Comparison of ENCODE assay signal across 31 cellular contexts in the genomic region with DNA sequence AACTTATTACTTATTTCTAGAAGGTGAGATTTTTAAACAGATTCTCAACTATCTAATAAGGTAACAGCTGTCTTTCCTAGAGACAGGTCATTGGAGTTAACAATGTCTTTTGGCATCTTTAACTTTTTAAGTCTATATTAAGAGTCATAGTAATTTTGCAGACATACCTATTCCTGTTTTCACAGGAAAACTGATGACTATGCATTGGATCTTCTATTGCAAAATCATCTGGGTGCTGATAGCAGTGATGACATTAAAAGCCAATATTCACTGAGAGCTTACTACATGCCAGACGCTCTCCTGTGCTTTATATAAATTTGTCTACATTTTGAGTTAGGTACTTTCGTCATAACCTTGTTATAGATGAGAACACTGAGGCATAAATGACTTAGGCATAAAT.
"Had no signal": no experiment of that assay in that cellular context is flagged by ENCODE, and none has a peak within 500 bp of the region (broad histone marks: within the 10 kb centered on the region; RNA-seq: fewer than 3 reads in every experiment).

No MANE protein-coding gene starts in this region.

- DNase-seq: naive thymus-derived CD8-positive, alpha-beta T cell; occipital lobe; ovary; posterior cingulate gyrus; psoas muscle; right cardiac atrium; spleen; stimulated activated CD4-positive, alpha-beta T cell treated with anti-CD3 and anti-CD28 coated beads, Interleukin-12 subunit alpha, Interleukin-12 subunit beta, amount 100 ng/mL, for 4 hours; stimulated activated CD4-positive, alpha-beta T cell treated with anti-CD3 and anti-CD28 coated beads, Interleukin-1b, Interleukin-23, amount 100 ng/mL, for 48 hours; stimulated activated CD4-positive, alpha-beta T cell treated with anti-CD3 and anti-CD28 coated beads, Interleukin-4, amount 100 ng/mL, for 1 hour; stimulated activated CD4-positive, alpha-beta T cell treated with anti-CD3 and anti-CD28 coated beads, Interleukin-4, amount 100 ng/mL, for 4 hours; stimulated activated CD8-positive, alpha-beta memory T cell treated with anti-CD3 and anti-CD28 coated beads, Interleukin-4, amount 100 ng/mL, for 48 hours; stimulated activated naive CD4-positive, alpha-beta T cell; stimulated activated naive CD8-positive, alpha-beta T cell treated with anti-CD3 and anti-CD28 coated beads, Interleukin-15, amount 100 ng/mL, for 72 hours; stimulated activated naive CD8-positive, alpha-beta T cell treated with anti-CD3 and anti-CD28 coated beads, Interleukin-15, Interleukin-2, amounts not matched to agents 100 U/mL and 50 U/mL, for 24 hours; substantia nigra; testis; tibial artery; transverse colon; upper lobe of right lung; uterus had no signal

- H3K4me3 ChIP-seq: neural progenitor cell, ovary, psoas muscle, skin epidermis, smooth muscle cell, spleen, suprapubic skin, testis, tibial artery, transverse colon, upper lobe of right lung, uterus had no signal

- H3K27ac ChIP-seq: neural progenitor cell, ovary, parathyroid adenoma, psoas muscle, skin epidermis, spleen, suprapubic skin, testis, tibial artery, transverse colon, upper lobe of right lung, uterus had no signal

- H2AFZ ChIP-seq: neural progenitor cell, parathyroid adenoma had no signal

- H3K4me2 ChIP-seq: neural progenitor cell, smooth muscle cell had no signal

- H3K4me1 Mint-ChIP-seq: naive thymus-derived CD8-positive, alpha-beta T cell; stimulated activated naive CD8-positive, alpha-beta T cell treated with anti-CD3 and anti-CD28 coated beads, Interleukin-15, amount 100 ng/mL, for 72 hours had no signal

- H3K4me1 ChIP-seq: parathyroid adenoma, psoas muscle, suprapubic skin, transverse colon, upper lobe of right lung, uterus had no signal

- H3K27me3 Mint-ChIP-seq: natural killer cell treated with Interleukin-12 subunit alpha and Interleukin-12 subunit beta and Interleukin-15 and Interleukin-18, amount 100 ng/mL, for 72 hours; progenitor cell of endocrine pancreas; stimulated activated memory B cell treated with anti-CD40 and anti-IgM and Interleukin-4, amounts not matched to agents 10 μg/mL and 1 μg/mL and 100 μg/mL, for 72 hours; stimulated activated naive CD8-positive, alpha-beta T cell treated with anti-CD3 and anti-CD28 coated beads, Interleukin-15, amount 100 ng/mL, for 72 hours; type B pancreatic cell had no signal

- ATAC-seq: naive thymus-derived CD8-positive, alpha-beta T cell; natural killer cell treated with Interleukin-12 subunit alpha and Interleukin-12 subunit beta and Interleukin-15 and Interleukin-18, amount 100 ng/mL, for 72 hours; psoas muscle; right cardiac atrium; sciatic nerve; stimulated activated memory B cell treated with anti-CD40 and anti-IgM and Interleukin-4, amounts not matched to agents 10 μg/mL and 1 μg/mL and 100 μg/mL, for 72 hours; stimulated activated naive CD8-positive, alpha-beta T cell treated with anti-CD3 and anti-CD28 coated beads, Interleukin-15, amount 100 ng/mL, for 72 hours; stimulated activated naive CD8-positive, alpha-beta T cell treated with anti-CD3 and anti-CD28 coated beads, Interleukin-15, Interleukin-2, amounts not matched to agents 100 U/mL and 50 U/mL, for 24 hours; upper lobe of right lung had no signal

- H3K4me3 Mint-ChIP-seq: naive thymus-derived CD8-positive, alpha-beta T cell; natural killer cell treated with Interleukin-12 subunit alpha and Interleukin-12 subunit beta and Interleukin-15 and Interleukin-18, amount 100 ng/mL, for 72 hours; neural progenitor cell; stimulated activated memory B cell treated with anti-CD40 and anti-IgM and Interleukin-4, amounts not matched to agents 10 μg/mL and 1 μg/mL and 100 μg/mL, for 72 hours; stimulated activated naive CD8-positive, alpha-beta T cell treated with anti-CD3 and anti-CD28 coated beads, Interleukin-15, amount 100 ng/mL, for 72 hours; type B pancreatic cell had no signal

- H3K27ac Mint-ChIP-seq: naive thymus-derived CD8-positive, alpha-beta T cell; natural killer cell treated with Interleukin-12 subunit alpha and Interleukin-12 subunit beta and Interleukin-15 and Interleukin-18, amount 100 ng/mL, for 72 hours; progenitor cell of endocrine pancreas; stimulated activated memory B cell treated with anti-CD40 and anti-IgM and Interleukin-4, amounts not matched to agents 10 μg/mL and 1 μg/mL and 100 μg/mL, for 72 hours; stimulated activated naive CD8-positive, alpha-beta T cell treated with anti-CD3 and anti-CD28 coated beads, Interleukin-15, amount 100 ng/mL, for 72 hours; type B pancreatic cell had no signal

- H3K36me3 Mint-ChIP-seq: naive thymus-derived CD8-positive, alpha-beta T cell; natural killer cell treated with Interleukin-12 subunit alpha and Interleukin-12 subunit beta and Interleukin-15 and Interleukin-18, amount 100 ng/mL, for 72 hours; neural progenitor cell; stimulated activated memory B cell treated with anti-CD40 and anti-IgM and Interleukin-4, amounts not matched to agents 10 μg/mL and 1 μg/mL and 100 μg/mL, for 72 hours; type B pancreatic cell had no signal

- H3K9me3 Mint-ChIP-seq: natural killer cell treated with Interleukin-12 subunit alpha and Interleukin-12 subunit beta and Interleukin-15 and Interleukin-18, amount 100 ng/mL, for 72 hours; neural progenitor cell; stimulated activated memory B cell treated with anti-CD40 and anti-IgM and Interleukin-4, amounts not matched to agents 10 μg/mL and 1 μg/mL and 100 μg/mL, for 72 hours; stimulated activated naive CD8-positive, alpha-beta T cell treated with anti-CD3 and anti-CD28 coated beads, Interleukin-15, amount 100 ng/mL, for 72 hours had no signal

- H3K9me3 ChIP-seq: ovary, psoas muscle, spleen, suprapubic skin, testis, tibial artery, transverse colon, upper lobe of right lung, uterus had no signal

- H3K27me3 ChIP-seq: neural progenitor cell, ovary, spleen, suprapubic skin, testis, tibial artery, transverse colon, upper lobe of right lung, uterus had no signal

- H3K9ac ChIP-seq: neural progenitor cell, parathyroid adenoma had no signal

- H3K36me3 ChIP-seq: neural progenitor cell, ovary, spleen, suprapubic skin, tibial artery, transverse colon, upper lobe of right lung, uterus had no signal
